ENCODE assay signal across 8 cellular contexts in genomic region chr6:41682056-41682477, GRCh38. TPM values are rescaled to one million over a fixed set of nuclear protein-coding genes. Genes with fewer than 3 reads are reported as not detected.
A peak's percentile ranks its signal among the peaks of the same experiment; 100 is the strongest.
DNase-seq lines count a peak whose midpoint lies in the region; ATAC-seq and TF ChIP-seq lines count a peak whose summit lies in the region.

No MANE protein-coding gene starts in this region.

- H3K4me1 ChIP-seq in OCI-LY7 (ENCODE audit: insufficient read depth, low read length, poor library complexity, severe bottlenecking), result peaks cover 16% of the 10 kb centered on the region

- H4K20me1 ChIP-seq in OCI-LY7 (ENCODE audit: insufficient read depth, low read length), result no peaks in the 10 kb centered on the region

- H3K9me3 Mint-ChIP-seq in naive B cell, result no peaks in the 10 kb centered on the region

- H3K4me2 ChIP-seq in OCI-LY7 (ENCODE audit: low read length), result no peak overlapping the region

- no peaks in the 10 kb centered on the region for H3K79me2 ChIP-seq in OCI-LY7 (ENCODE audit: insufficient read depth, low read depth, low read length)

- intact Hi-C loops in OCI-LY7 (cut with micrococcal nuclease; ENCODE audit: unreplicated experiment), result loop anchor here (1.0 to 5.0 kb wide), 5 partner anchors 53 to 313 kb away; partner anchors contain the start of genes FRS3 and TFEB

- peak overlapping the region in 7 of 8 donors; percentile 77 to 88 (median 83) for H3K4me3 Mint-ChIP-seq in naive B cell

- H3K4me3 ChIP-seq in OCI-LY7 (ENCODE audit: low read depth, low read length, poor library complexity, severe bottlenecking) (no peak overlapping the region), epithelial cell of proximal tubule (ENCODE audit: low read depth, low read length) (no peak overlapping the region)

- peaks cover 16 to 23% (median 20%) of the 10 kb centered on the region in 3 donors for H3K4me1 Mint-ChIP-seq in naive B cell

- H3K27me3 Mint-ChIP-seq in naive B cell, result peaks cover 0 to 2% (median 0%) of the 10 kb centered on the region in 3 donors

- peak overlapping the region in 3 of 6 donors; percentile 21 to 77 (median 69) for H3K27ac Mint-ChIP-seq in naive B cell

- ATAC-seq in naive B cell (ENCODE audit: low read depth in 2 of 2), result peak; percentile 69 to 71

- no peak overlapping the region for H2AFZ ChIP-seq in OCI-LY7 (ENCODE audit: low read length)

- no peaks in the 10 kb centered on the region for H3K36me3 Mint-ChIP-seq in naive B cell

- DNase-seq in activated gamma-delta T cell treated with Interleukin-2 at 50 U/mL for 16 hours (peak; percentile 63), activated gamma-delta T cell (lab: John Stamatoyannopoulos, UW) (no peak), HuH-7.5 (ENCODE audit: low spot score) (peak; percentile 94), OCI-LY7 (ENCODE audit: low spot score) (peak; percentile 78), epithelial cell of proximal tubule (ENCODE audit: low read depth) (peak; percentile 26), naive B cell (peak; percentile 72)
- DNase-seq in activated CD8-positive, alpha-beta memory T cell treated with anti-CD3 and anti-CD28 coated beads, Interleukin-2, amount 50 U/mL, for 48 hours, result peak; percentile 80
- DNase-seq in stimulated activated CD8-positive, alpha-beta memory T cell treated with anti-CD3 and anti-CD28 coated beads, Interleukin-7, amount 100 ng/mL, for 24 hours (ENCODE audit: low read depth), result peak; percentile 37

- POLR2A ChIA-PET in OCI-LY7 (lab: Charles Lee), result interaction anchor here (0.7 kb wide), 1 partner anchor 587 kb away, joined by 3 read pairs; no protein-coding TSS in a partner anchor

- H3K27ac ChIP-seq in OCI-LY7 (ENCODE audit: low read depth, low read length, poor library complexity, severe bottlenecking), result no peak overlapping the region

- peak; percentile 81 for TF ChIP-seq CTCF in OCI-LY7 (conservative IDR thresholded peaks at IDR 0.05; ENCODE audit: low read length)
- TF ChIP-seq CTCF in epithelial cell of proximal tubule (conservative IDR thresholded peaks at IDR 0.05; ENCODE audit: low read depth, low read length), result peak; percentile 95

- no peaks in the 10 kb centered on the region for H3K9me3 ChIP-seq in OCI-LY7 (ENCODE audit: low read length)

- BruUV-seq in OCI-LY7 (replicated peaks; lab: Mats Ljungman, UMichigan), result no TSS peak

- CTCF ChIA-PET in OCI-LY7 (lab: Charles Lee; ENCODE audit: unreplicated experiment), result interaction anchor here (0.6 kb wide), 2 partner anchors 75 to 79 kb away, joined by 3 to 6 read pairs; no protein-coding TSS in a partner anchor

- no peaks in the 10 kb centered on the region for H3K9me2 ChIP-seq in OCI-LY7 (ENCODE audit: insufficient read depth, low read length)

- H3K36me3 ChIP-seq in OCI-LY7 (ENCODE audit: insufficient read depth, low read length), result peaks cover 28% of the 10 kb centered on the region

RNA-seq across cellular contexts. Expression of gene MDFI, which starts 43.8 kb away (rescaled TPM):
- total RNA-seq in OCI-LY7 (2014; rRNA removed; shearing (Covaris generic)), result not detected in 2 replicates
- total RNA-seq in OCI-LY7 (2022), result not detected in 2 replicates
- 48.5 and 61.2 TPM in 2 replicates for total RNA-seq in epithelial cell of proximal tubule
- polyA plus RNA-seq in naive B cell (ENCODE audit: low read depth in 6 of 6), result not detected

RNA-seq across cellular contexts. Expression of gene TFEB, which starts 53.3 kb away (rescaled TPM):
- total RNA-seq in OCI-LY7 (2014; rRNA removed; shearing (Covaris generic)), result 25.3 and 36.8 TPM in 2 replicates
- total RNA-seq in OCI-LY7 (2022) (48.6 and 60.0 TPM in 2 replicates), epithelial cell of proximal tubule (2.4 and 3.3 TPM in 2 replicates)
- polyA plus RNA-seq in naive B cell (ENCODE audit: low read depth in 6 of 6), result 100 to 1,000 TPM in 1 of 6 donors, 10 to 100 TPM in 5; 52.3 to 145 (median 72.6) TPM

Comparison
In these comparisons a context has a peak if more than half of its experiments do, and no peak if none do; other contexts are left out.
1. RNA of gene MDFI, which starts 43.8 kb away (total RNA-seq): 48.5 to 61.2 TPM in epithelial cell of proximal tubule; not detected in OCI-LY7; every median in the first group is over 10 times any median in the second.